ENCODE assay signal across 14 cellular contexts in the genomic region with DNA sequence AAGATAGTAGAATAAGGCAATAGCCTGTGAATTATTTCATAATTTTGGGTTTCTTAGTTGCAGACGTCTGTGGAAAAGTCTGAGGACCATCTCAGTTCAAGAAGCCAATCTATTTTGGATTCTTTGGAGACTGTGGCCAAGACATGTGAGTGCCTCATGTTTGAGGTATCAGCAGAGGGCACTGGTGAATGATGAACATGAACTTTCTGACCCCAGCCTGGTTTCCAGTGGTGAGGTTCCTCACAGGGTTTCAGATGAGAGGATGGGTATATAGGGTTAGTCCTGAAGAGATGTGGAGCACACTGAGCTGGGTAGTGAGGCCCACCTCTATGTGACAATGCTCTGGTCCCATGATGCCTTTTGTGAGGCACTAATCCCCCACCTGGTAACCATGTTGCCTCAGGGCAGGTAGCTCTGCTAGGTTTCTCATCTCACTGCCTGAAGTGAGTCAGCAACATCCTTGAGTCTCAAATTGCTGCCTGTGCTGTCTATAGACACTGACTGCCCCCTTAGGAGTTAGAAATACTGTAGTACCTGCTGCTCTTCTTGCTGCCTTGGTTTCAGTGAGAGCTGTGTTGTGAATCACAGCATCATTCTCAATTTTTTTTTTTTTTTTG. TPM values are rescaled to one million over a fixed set of nuclear protein-coding genes. Genes with fewer than 3 reads are reported as not detected.
DNase-seq lines count a peak whose midpoint lies in the region; ATAC-seq, FAIRE-seq and TF ChIP-seq lines count a peak whose summit lies in the region.
"Had no signal": no experiment of that assay in that cellular context is flagged by ENCODE, and none has a peak within 500 bp of the region (broad histone marks: within the 10 kb centered on the region; RNA-seq: fewer than 3 reads in every experiment).

No MANE protein-coding gene starts in this region.

- intact Hi-C loops in OCI-LY7 (cut with micrococcal nuclease; ENCODE audit: unreplicated experiment): no loop called here

- H3K9ac ChIP-seq in BLaER1 treated with 17β-estradiol and CSF1 and Interleukin-3, amounts not matched to agents 10 nM and 100 nM: peak overlapping the region in 4 of 11 experiments; percentile 30 to 52 (median 36); a peak in 2 of 22 replicates

- H2AFZ ChIP-seq in OCI-LY7 (ENCODE audit: low read length): no peak overlapping the region

- FAIRE-seq in GM12891 (lab: Jason Lieb, UNC) (peak; percentile 9), small intestine (lab: Jason Lieb, UNC) (no peak)
- FAIRE-seq: D721Med had no signal

- H3K36me3 ChIP-seq in BLaER1 treated with 17β-estradiol and CSF1 and Interleukin-3, amounts not matched to agents 10 nM and 100 nM: no peaks in the 10 kb centered on the region
- H3K36me3 ChIP-seq in OCI-LY7 (ENCODE audit: insufficient read depth, low read length) (no peaks in the 10 kb centered on the region), small intestine (ENCODE audit: control insufficient read depth in 2 of 2, insufficient read depth in 2 of 2, low read length in 2 of 2) (no peaks in the 10 kb centered on the region)
- H3K36me3 ChIP-seq: cardiac muscle cell, upper lobe of left lung had no signal

- H3K4me2 ChIP-seq in BLaER1 treated with 17β-estradiol and CSF1 and Interleukin-3, amounts not matched to agents 10 nM and 100 nM: peak overlapping the region in 10 of 11 experiments; percentile 1 to 79 (median 24); a peak in 12 of 22 replicates
- H3K4me2 ChIP-seq in OCI-LY7 (ENCODE audit: low read length): no peak overlapping the region

- no peaks in the 10 kb centered on the region for H3K79me2 ChIP-seq in OCI-LY7 (ENCODE audit: insufficient read depth, low read depth, low read length)

- no peak for ATAC-seq in GM21717 (IDR thresholded peaks at IDR 0.05; ENCODE audit: unreplicated experiment)

- peaks cover 0 to 9% (median 0%) of the 10 kb centered on the region in 11 experiments; a peak in 8 of 22 replicates for H3K9me3 ChIP-seq in BLaER1 treated with 17β-estradiol and CSF1 and Interleukin-3, amounts not matched to agents 10 nM and 100 nM (replicated peaks in 1 of 11)
- H3K9me3 ChIP-seq in OCI-LY7 (ENCODE audit: low read length) (no peaks in the 10 kb centered on the region), small intestine (ENCODE audit: control insufficient read depth, low read depth) (no peaks in the 10 kb centered on the region)
- H3K9me3 ChIP-seq: left ventricle myocardium inferior, upper lobe of left lung had no signal

- no TSS peak for BruUV-seq in OCI-LY7 (replicated peaks; lab: Mats Ljungman, UMichigan)

- H3K4me3 ChIP-seq in BLaER1 treated with 17β-estradiol and CSF1 and Interleukin-3, amounts not matched to agents 10 nM and 100 nM: no peak overlapping the region
- no peak overlapping the region for H3K4me3 ChIP-seq in OCI-LY7 (ENCODE audit: low read depth, low read length, poor library complexity, severe bottlenecking)
- no peak overlapping the region for H3K4me3 ChIP-seq in small intestine (ENCODE audit: low read depth in 1 of 2, low read length in 2 of 2)
- H3K4me3 ChIP-seq: cardiac muscle cell, left ventricle myocardium inferior, upper lobe of left lung had no signal

- peak; percentile 50 for TF ChIP-seq CTCF in OCI-LY7 (conservative IDR thresholded peaks at IDR 0.05; ENCODE audit: low read length)

- CTCF ChIA-PET in OCI-LY7 (lab: Charles Lee; ENCODE audit: unreplicated experiment): no interaction called here

- no peaks in the 10 kb centered on the region for H4K20me1 ChIP-seq in BLaER1 treated with 17β-estradiol and CSF1 and Interleukin-3, amounts not matched to agents 10 nM and 100 nM
- no peaks in the 10 kb centered on the region for H4K20me1 ChIP-seq in OCI-LY7 (ENCODE audit: insufficient read depth, low read length)

- H3K27ac ChIP-seq in BLaER1 treated with 17β-estradiol and CSF1 and Interleukin-3, amounts not matched to agents 10 nM and 100 nM: peak overlapping the region; percentile 23 to 63 (median 55); a peak in 20 of 22 replicates
- H3K27ac ChIP-seq in OCI-LY7 (ENCODE audit: low read depth, low read length, poor library complexity, severe bottlenecking): no peak overlapping the region
- H3K27ac ChIP-seq in small intestine (ENCODE audit: low read depth in 1 of 2, low read length in 1 of 2): no peak overlapping the region
- H3K27ac ChIP-seq: cardiac muscle cell, left ventricle myocardium inferior had no signal

- no peak for TF ChIP-seq POLR2A in GM12891 (IDR thresholded peaks at IDR 0.05; ENCODE audit: low read depth, low read length)

- H3K9me2 ChIP-seq in OCI-LY7 (ENCODE audit: insufficient read depth, low read length): no peaks in the 10 kb centered on the region

- H3K4me1 ChIP-seq in BLaER1 treated with 17β-estradiol and CSF1 and Interleukin-3, amounts not matched to agents 10 nM and 100 nM: peaks cover 22 to 90% (median 35%) of the 10 kb centered on the region in 10 experiments
- no peaks in the 10 kb centered on the region for H3K4me1 ChIP-seq in OCI-LY7 (ENCODE audit: insufficient read depth, low read length, poor library complexity, severe bottlenecking)
- H3K4me1 ChIP-seq in small intestine (ENCODE audit: control insufficient read depth in 2 of 2, insufficient read depth in 1 of 2, low read depth in 1 of 2, low read length in 1 of 2): no peaks in the 10 kb centered on the region

- H3K27me3 ChIP-seq in BLaER1 treated with 17β-estradiol and CSF1 and Interleukin-3, amounts not matched to agents 10 nM and 100 nM: no peaks in the 10 kb centered on the region
- H3K27me3 ChIP-seq in small intestine (ENCODE audit: control insufficient read depth in 2 of 2, insufficient read depth in 2 of 2, low read length in 2 of 2): no peaks in the 10 kb centered on the region
- H3K27me3 ChIP-seq: cardiac muscle cell, upper lobe of left lung had no signal

- DNase-seq in GM12891 (ENCODE audit: insufficient read length, low spot score) (no peak), OCI-LY7 (ENCODE audit: low spot score) (peak; percentile 13), iPS-NIHi7 (ENCODE audit: extremely low spot score) (peak; percentile 45), NCI-H1092 (lab: John Stamatoyannopoulos, UW) (no peak), small intestine (no peak), NCI-H2227 treated with DMSO at 0.1 percent for 48 hours (lab: John Stamatoyannopoulos, UW) (no peak)
- DNase-seq: left ventricle myocardium inferior, NCI-H526 treated with DMSO at 0.1 percent for 48 hours, posterior cingulate gyrus had no signal

- POLR2A ChIA-PET in OCI-LY7 (lab: Charles Lee): interaction anchor here (0.7 kb wide), 1 partner anchor 346 kb away, joined by 3 read pairs; no protein-coding TSS in a partner anchor

- WGBS in small intestine, 3 donors: 45 to 52% (median 46%) methylated on average over 1 of the region's 1 CpG

TF ChIP-seq in GM12891, 5 proteins besides CTCF, POLR2A, EP300 and RAD21:
- TF ChIP-seq TAF1 (IDR thresholded peaks at IDR 0.05; ENCODE audit: low read depth, low read length): no peak
- TF ChIP-seq PAX5 (IDR thresholded peaks at IDR 0.05; ENCODE audit: insufficient read depth, low read length, severe bottlenecking): no peak
- TF ChIP-seq POLR2AphosphoS5 (IDR thresholded peaks at IDR 0.05; ENCODE audit: low read depth, low read length): no peak
- TF ChIP-seq POU2F2 (IDR thresholded peaks at IDR 0.05; ENCODE audit: low read depth, low read length): no peak
- no peak for TF ChIP-seq SPI1 (IDR thresholded peaks at IDR 0.05; ENCODE audit: low read depth, low read length)

RNA-seq across cellular contexts. Expression of gene C3orf62, which starts 32.3 kb away (rescaled TPM):
- 4.0 TPM for polyA plus RNA-seq in GM12891 (2012; ENCODE audit: low read depth, missing spikeins)
- total RNA-seq in OCI-LY7 (2014; rRNA removed; shearing (Covaris generic)): 4.8 and 6.4 TPM in 2 replicates
- 11.3 and 11.7 TPM in 2 replicates for total RNA-seq in OCI-LY7 (2022)
- polyA plus RNA-seq in small intestine: 10 to 100 TPM in 1 of 3 donors, 1 to 10 TPM in 2; 4.5 to 11.1 (median 4.6) TPM

Comparison
In these comparisons a context has a peak if more than half of its experiments do, and no peak if none do; other contexts are left out.
1. H3K27ac ChIP-seq: peak in BLaER1 treated with 17β-estradiol and CSF1 and Interleukin-3, amounts not matched to agents 10 nM and 100 nM (11 of 11); none in OCI-LY7 (single experiment) and small intestine (0 of 2).
2. DNase-seq: peak in OCI-LY7 (single experiment) and iPS-NIHi7 (single experiment); none in GM12891 (single experiment), NCI-H1092 (single experiment), small intestine (single experiment) and NCI-H2227 treated with DMSO at 0.1 percent for 48 hours (single experiment).